In the genomic region with DNA sequence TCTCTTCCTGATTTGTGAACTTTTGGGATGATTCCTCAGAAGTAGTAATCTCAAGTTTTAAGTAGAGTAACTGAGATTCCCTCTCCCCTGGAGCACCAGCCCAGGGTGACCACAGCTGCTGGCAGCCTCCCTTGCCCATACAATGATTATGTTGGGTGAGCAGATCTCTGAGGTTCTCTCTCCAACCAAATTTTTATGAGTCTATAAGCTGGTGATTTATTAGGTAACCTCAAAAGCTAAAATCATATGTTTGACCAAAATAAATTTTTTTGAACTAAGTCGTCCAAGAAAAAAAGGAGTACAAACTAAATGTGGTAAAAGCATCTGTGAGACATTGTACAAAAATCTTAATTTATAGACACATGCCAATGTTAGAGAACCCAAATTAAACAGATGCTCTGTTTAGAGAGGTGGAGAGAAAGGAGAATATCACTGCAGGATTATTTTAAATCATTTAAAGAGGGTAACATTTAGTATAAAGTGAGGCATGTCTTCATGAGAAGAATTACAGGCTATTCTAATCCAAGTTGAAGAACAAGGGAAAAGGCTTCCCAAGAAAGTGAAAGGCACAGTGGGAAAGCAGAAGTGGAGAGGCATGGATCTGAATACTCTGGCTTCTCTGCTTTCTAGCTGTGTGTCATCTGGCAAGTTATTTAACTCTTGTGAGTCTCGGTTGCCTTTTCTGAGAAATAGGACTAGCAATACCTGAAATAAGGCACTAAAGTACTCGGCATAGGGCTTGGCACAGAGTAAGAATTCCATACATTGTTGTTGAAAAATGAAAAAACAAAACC, we compare ENCODE assay signal across 2 cellular contexts.
TF ChIP-seq lines count a peak whose summit lies in the region.

No MANE protein-coding gene starts in this region.

TF ChIP-seq in SK-N-SH treated with all-trans-retinoic acid at 6 μM for 48 hours, 23 proteins besides CTCF, POLR2A, EP300 and RAD21 (continued from another document):
- TF ChIP-seq, protein P1, sequence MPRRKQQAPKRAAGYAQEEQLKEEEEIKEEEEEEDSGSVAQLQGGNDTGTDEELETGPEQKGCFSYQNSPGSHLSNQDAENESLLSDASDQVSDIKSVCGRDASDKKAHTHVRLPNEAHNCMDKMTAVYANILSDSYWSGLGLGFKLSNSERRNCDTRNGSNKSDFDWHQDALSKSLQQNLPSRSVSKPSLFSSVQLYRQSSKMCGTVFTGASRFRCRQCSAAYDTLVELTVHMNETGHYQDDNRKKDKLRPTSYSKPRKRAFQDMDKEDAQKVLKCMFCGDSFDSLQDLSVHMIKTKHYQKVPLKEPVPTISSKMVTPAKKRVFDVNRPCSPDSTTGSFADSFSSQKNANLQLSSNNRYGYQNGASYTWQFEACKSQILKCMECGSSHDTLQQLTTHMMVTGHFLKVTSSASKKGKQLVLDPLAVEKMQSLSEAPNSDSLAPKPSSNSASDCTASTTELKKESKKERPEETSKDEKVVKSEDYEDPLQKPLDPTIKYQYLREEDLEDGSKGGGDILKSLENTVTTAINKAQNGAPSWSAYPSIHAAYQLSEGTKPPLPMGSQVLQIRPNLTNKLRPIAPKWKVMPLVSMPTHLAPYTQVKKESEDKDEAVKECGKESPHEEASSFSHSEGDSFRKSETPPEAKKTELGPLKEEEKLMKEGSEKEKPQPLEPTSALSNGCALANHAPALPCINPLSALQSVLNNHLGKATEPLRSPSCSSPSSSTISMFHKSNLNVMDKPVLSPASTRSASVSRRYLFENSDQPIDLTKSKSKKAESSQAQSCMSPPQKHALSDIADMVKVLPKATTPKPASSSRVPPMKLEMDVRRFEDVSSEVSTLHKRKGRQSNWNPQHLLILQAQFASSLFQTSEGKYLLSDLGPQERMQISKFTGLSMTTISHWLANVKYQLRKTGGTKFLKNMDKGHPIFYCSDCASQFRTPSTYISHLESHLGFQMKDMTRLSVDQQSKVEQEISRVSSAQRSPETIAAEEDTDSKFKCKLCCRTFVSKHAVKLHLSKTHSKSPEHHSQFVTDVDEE (CRISPR knock-in tag; IDR thresholded peaks at IDR 0.05), result no peak
- TF ChIP-seq ARNTL (CRISPR knock-in tag; IDR thresholded peaks at IDR 0.05; ENCODE audit: borderline replicate concordance, low read depth) (no peak), OSR1 (CRISPR knock-in tag; IDR thresholded peaks at IDR 0.05) (no peak), PPARA (CRISPR knock-in tag; IDR thresholded peaks at IDR 0.05; ENCODE audit: borderline replicate concordance) (no peak), RARB (CRISPR knock-in tag; IDR thresholded peaks at IDR 0.05) (no peak), TOX (CRISPR knock-in tag; IDR thresholded peaks at IDR 0.05; ENCODE audit: borderline replicate concordance) (no peak), GLIS3 (CRISPR knock-in tag; IDR thresholded peaks at IDR 0.05) (no peak), CSDC2 (CRISPR knock-in tag; IDR thresholded peaks at IDR 0.05) (no peak), ZC3H10 (CRISPR knock-in tag; IDR thresholded peaks at IDR 0.05) (no peak)
- TF ChIP-seq, protein P2, sequence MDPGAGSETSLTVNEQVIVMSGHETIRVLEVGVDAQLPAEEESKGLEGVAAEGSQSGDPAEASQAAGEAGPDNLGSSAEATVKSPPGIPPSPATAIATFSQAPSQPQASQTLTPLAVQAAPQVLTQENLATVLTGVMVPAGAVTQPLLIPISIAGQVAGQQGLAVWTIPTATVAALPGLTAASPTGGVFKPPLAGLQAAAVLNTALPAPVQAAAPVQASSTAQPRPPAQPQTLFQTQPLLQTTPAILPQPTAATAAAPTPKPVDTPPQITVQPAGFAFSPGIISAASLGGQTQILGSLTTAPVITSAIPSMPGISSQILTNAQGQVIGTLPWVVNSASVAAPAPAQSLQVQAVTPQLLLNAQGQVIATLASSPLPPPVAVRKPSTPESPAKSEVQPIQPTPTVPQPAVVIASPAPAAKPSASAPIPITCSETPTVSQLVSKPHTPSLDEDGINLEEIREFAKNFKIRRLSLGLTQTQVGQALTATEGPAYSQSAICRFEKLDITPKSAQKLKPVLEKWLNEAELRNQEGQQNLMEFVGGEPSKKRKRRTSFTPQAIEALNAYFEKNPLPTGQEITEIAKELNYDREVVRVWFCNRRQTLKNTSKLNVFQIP (CRISPR knock-in tag; IDR thresholded peaks at IDR 0.05; ENCODE audit: borderline replicate concordance, low read depth), result no peak

TF ChIP-seq in SK-N-SH, 30 proteins besides CTCF, POLR2A, EP300 and RAD21:
- TF ChIP-seq, protein P3, sequence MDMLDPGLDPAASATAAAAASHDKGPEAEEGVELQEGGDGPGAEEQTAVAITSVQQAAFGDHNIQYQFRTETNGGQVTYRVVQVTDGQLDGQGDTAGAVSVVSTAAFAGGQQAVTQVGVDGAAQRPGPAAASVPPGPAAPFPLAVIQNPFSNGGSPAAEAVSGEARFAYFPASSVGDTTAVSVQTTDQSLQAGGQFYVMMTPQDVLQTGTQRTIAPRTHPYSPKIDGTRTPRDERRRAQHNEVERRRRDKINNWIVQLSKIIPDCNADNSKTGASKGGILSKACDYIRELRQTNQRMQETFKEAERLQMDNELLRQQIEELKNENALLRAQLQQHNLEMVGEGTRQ (IDR thresholded peaks at IDR 0.05; ENCODE audit: borderline replicate concordance, low read depth, low read length), result no peak
- TF ChIP-seq TCF12 (IDR thresholded peaks at IDR 0.05) (no peak), MEF2A (IDR thresholded peaks at IDR 0.05; ENCODE audit: borderline replicate concordance, low read depth) (no peak), YY1 (IDR thresholded peaks at IDR 0.05; ENCODE audit: low read depth) (no peak), ELF1 (IDR thresholded peaks at IDR 0.05) (no peak), EZH2phosphoT487 (IDR thresholded peaks at IDR 0.05; ENCODE audit: borderline replicate concordance, low read depth) (no peak), RFX5 (IDR thresholded peaks at IDR 0.05; ENCODE audit: low read length) (no peak), POLR2AphosphoS5 (IDR thresholded peaks at IDR 0.05; ENCODE audit: low read depth, low read length) (no peak), FOXM1 (IDR thresholded peaks at IDR 0.05; ENCODE audit: low read depth) (no peak), FOSL2 (IDR thresholded peaks at IDR 0.05; ENCODE audit: borderline replicate concordance, low read depth) (no peak), CHD2 (IDR thresholded peaks at IDR 0.05; ENCODE audit: low read length, partially characterized antibody) (no peak), GATA2 (CRISPR knock-in tag; IDR thresholded peaks at IDR 0.05) (no peak), RCOR1 (IDR thresholded peaks at IDR 0.05; ENCODE audit: low read length) (no peak), NFIC (IDR thresholded peaks at IDR 0.05; ENCODE audit: borderline replicate concordance) (no peak), SIN3A (IDR thresholded peaks at IDR 0.05; ENCODE audit: borderline replicate concordance, low read depth, low read length) (no peak)
- TF ChIP-seq, protein P4, sequence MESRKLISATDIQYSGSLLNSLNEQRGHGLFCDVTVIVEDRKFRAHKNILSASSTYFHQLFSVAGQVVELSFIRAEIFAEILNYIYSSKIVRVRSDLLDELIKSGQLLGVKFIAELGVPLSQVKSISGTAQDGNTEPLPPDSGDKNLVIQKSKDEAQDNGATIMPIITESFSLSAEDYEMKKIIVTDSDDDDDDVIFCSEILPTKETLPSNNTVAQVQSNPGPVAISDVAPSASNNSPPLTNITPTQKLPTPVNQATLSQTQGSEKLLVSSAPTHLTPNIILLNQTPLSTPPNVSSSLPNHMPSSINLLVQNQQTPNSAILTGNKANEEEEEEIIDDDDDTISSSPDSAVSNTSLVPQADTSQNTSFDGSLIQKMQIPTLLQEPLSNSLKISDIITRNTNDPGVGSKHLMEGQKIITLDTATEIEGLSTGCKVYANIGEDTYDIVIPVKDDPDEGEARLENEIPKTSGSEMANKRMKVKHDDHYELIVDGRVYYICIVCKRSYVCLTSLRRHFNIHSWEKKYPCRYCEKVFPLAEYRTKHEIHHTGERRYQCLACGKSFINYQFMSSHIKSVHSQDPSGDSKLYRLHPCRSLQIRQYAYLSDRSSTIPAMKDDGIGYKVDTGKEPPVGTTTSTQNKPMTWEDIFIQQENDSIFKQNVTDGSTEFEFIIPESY (IDR thresholded peaks at IDR 0.05; ENCODE audit: borderline replicate concordance, low read depth), result no peak
